ENCODE assay signal across 24 cellular contexts in the genomic region with DNA sequence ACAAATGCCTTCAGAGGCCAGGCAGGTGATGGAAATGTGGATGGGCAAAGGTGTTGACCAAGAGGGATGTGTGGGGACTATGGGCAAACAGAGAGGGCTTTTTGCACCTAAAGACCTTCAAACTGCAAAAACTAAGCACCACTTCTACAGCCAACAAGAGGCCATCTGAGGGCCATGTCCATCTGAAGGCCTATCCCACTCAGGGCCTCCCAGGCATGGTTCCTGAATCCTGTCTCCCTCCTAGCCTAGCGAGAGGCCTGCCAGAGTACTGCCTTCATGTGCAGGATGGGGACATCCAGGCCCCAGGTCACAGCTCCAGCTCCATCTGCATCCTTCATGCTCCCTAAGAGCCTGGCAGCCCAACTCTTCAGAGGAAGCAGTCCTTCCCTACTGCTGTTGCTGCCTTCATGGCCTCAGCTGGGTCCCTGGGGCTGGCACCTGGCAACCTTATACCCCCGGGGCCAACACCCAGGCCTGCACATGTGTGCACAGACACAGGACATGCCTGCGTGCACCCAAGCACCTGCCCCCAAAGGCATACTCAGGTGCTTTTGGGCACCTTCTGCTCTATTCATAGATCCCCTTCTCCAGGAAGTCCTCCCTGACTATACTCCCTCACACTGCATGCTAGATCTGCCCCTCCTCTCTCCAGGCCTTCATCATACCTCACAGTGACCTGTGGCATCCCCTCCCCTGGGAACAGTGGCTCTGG.
A peak's percentile ranks its signal among the peaks of the same experiment; 100 is the strongest.
DNase-seq lines count a peak whose midpoint lies in the region; ATAC-seq, FAIRE-seq and TF ChIP-seq lines count a peak whose summit lies in the region.
"Had no signal": no experiment of that assay in that cellular context is flagged by ENCODE, and none has a peak within 500 bp of the region (broad histone marks: within the 10 kb centered on the region; RNA-seq: fewer than 3 reads in every experiment).

No MANE protein-coding gene starts in this region.

- ATAC-seq in sciatic nerve, result no peak
- ATAC-seq: activated CD8-positive, alpha-beta T cell treated with anti-CD3 and anti-CD28 coated beads, Interleukin-2, amount 10 ng/mL, durations not matched to agents 7 days and 5 days; foreskin keratinocyte; pancreas; right lobe of liver had no signal

- TF ChIP-seq POLR2A in GM12891 (IDR thresholded peaks at IDR 0.05; ENCODE audit: low read depth, low read length), result no peak

- H3K27ac ChIP-seq in BLaER1, result no peak overlapping the region
- no peak overlapping the region for H3K27ac ChIP-seq in CD4-positive, alpha-beta memory T cell (ENCODE audit: low read depth, low read length)
- H3K27ac ChIP-seq: adrenal gland, foreskin keratinocyte, pancreas, Peyer's patch, right lobe of liver, thoracic aorta, VCaP had no signal

- H3K9ac ChIP-seq in BLaER1, result no peak overlapping the region

- peak overlapping the region in 1 of 7 donors; percentile 45 for H3K27ac Mint-ChIP-seq in CD4-positive, alpha-beta memory T cell
- H3K27ac Mint-ChIP-seq: activated CD8-positive, alpha-beta T cell treated with anti-CD3 and anti-CD28 coated beads, Interleukin-2, amount 10 ng/mL, durations not matched to agents 7 days and 5 days had no signal

- H3K27me3 ChIP-seq in BLaER1, result no peaks in the 10 kb centered on the region
- no peaks in the 10 kb centered on the region for H3K27me3 ChIP-seq in CD4-positive, alpha-beta memory T cell (ENCODE audit: insufficient read depth, low read length)
- H3K27me3 ChIP-seq: foreskin keratinocyte, pancreas, Peyer's patch, right lobe of liver had no signal

- H3K36me3 Mint-ChIP-seq in CD4-positive, alpha-beta memory T cell, result no peaks in the 10 kb centered on the region

- FAIRE-seq in GM12891 (lab: Jason Lieb, UNC), result peak; percentile 55
- FAIRE-seq: pancreas had no signal

- POLR2A ChIA-PET in CD4-positive, alpha-beta memory T cell (lab: Charles Lee; ENCODE audit: partially characterized antibody), result no interaction called here

- no peaks in the 10 kb centered on the region for H3K9me3 Mint-ChIP-seq in CD4-positive, alpha-beta memory T cell

- no peak overlapping the region for H3K4me3 Mint-ChIP-seq in CD4-positive, alpha-beta memory T cell
- H3K4me3 Mint-ChIP-seq: activated CD8-positive, alpha-beta T cell treated with anti-CD3 and anti-CD28 coated beads, Interleukin-2, amount 10 ng/mL, durations not matched to agents 7 days and 5 days had no signal

- H3K36me3 ChIP-seq in BLaER1, result no peaks in the 10 kb centered on the region
- H3K36me3 ChIP-seq in CD4-positive, alpha-beta memory T cell (ENCODE audit: insufficient read depth, low read length), result no peaks in the 10 kb centered on the region
- H3K36me3 ChIP-seq: adrenal gland, HAP-1, pancreas, Peyer's patch, right lobe of liver, thoracic aorta had no signal

- peaks cover 9 to 28% (median 14%) of the 10 kb centered on the region in 4 donors for H3K4me1 Mint-ChIP-seq in CD4-positive, alpha-beta memory T cell

- H3K9me3 ChIP-seq in BLaER1, result no peaks in the 10 kb centered on the region
- H3K9me3 ChIP-seq in CD4-positive, alpha-beta memory T cell (ENCODE audit: control insufficient read depth in 1 of 2, low read length in 2 of 2), result no peaks in the 10 kb centered on the region
- H3K9me3 ChIP-seq: adrenal gland, HAP-1, pancreas, Peyer's patch, right lobe of liver, thoracic aorta had no signal

- H3K4me2 ChIP-seq in BLaER1, result peak overlapping the region; percentile 59

- H3K4me3 ChIP-seq in BLaER1, result no peak overlapping the region
- H3K4me3 ChIP-seq in CD4-positive, alpha-beta memory T cell (ENCODE audit: low read length in 2 of 2), result no peak overlapping the region
- H3K4me3 ChIP-seq: adrenal gland, HAP-1, pancreas, Peyer's patch, right lobe of liver, thoracic aorta had no signal

- DNase-seq in GM12891 (ENCODE audit: insufficient read length, low spot score) (no peak), ecto neural progenitor cell (ENCODE audit: low spot score) (peak; percentile 38), sciatic nerve (ENCODE audit: low spot score) (peak; percentile 26), NK-92 (lab: John Stamatoyannopoulos, UW; ENCODE audit: unreplicated experiment) (no peak), NCI-H2227 (lab: John Stamatoyannopoulos, UW; ENCODE audit: unreplicated experiment) (no peak)
- no peak for DNase-seq in CD4-positive, alpha-beta memory T cell
- DNase-seq: activated CD8-positive, alpha-beta T cell treated with anti-CD3 and anti-CD28 coated beads, Interleukin-2, amount 10 ng/mL, durations not matched to agents 7 days and 5 days; activated gamma-delta T cell; DMS79 treated with DMSO at 0.1 percent for 48 hours; foreskin keratinocyte; hippocampal formation; KG1; MV-4-11; NCI-H1694 treated with DMSO at 0.1 percent for 48 hours; NCI-H345; T-helper 2 cell had no signal

- intact Hi-C loops in sciatic nerve (cut with DNase I), result no loop called here
- intact Hi-C loops in CD4-positive, alpha-beta memory T cell (cut with micrococcal nuclease), result no loop called here

- H3K4me1 ChIP-seq in BLaER1, result peaks cover 63% of the 10 kb centered on the region
- peaks cover 12% of the 10 kb centered on the region for H3K4me1 ChIP-seq in CD4-positive, alpha-beta memory T cell (ENCODE audit: insufficient read depth, low read length)
- H3K4me1 ChIP-seq: adrenal gland, foreskin keratinocyte, HAP-1, pancreas had no signal

- CTCF ChIA-PET in CD4-positive, alpha-beta memory T cell (lab: Charles Lee; ENCODE audit: partially characterized antibody), result no interaction called here

- no peaks in the 10 kb centered on the region for H3K27me3 Mint-ChIP-seq in CD4-positive, alpha-beta memory T cell

- H4K20me1 ChIP-seq in BLaER1, result no peaks in the 10 kb centered on the region

TF ChIP-seq in GM12891, 5 proteins besides CTCF, POLR2A, EP300 and RAD21:
- TF ChIP-seq SPI1 (IDR thresholded peaks at IDR 0.05; ENCODE audit: low read depth, low read length) (no peak), POU2F2 (IDR thresholded peaks at IDR 0.05; ENCODE audit: low read depth, low read length) (no peak)

Comparison
In these comparisons a context has a peak if more than half of its experiments do, and no peak if none do; other contexts are left out.
1. DNase-seq: peak in ecto neural progenitor cell (single experiment) and sciatic nerve (single experiment); none in GM12891 (single experiment), CD4-positive, alpha-beta memory T cell (0 of 5), NK-92 (single experiment) and NCI-H2227 (single experiment).